12 cellular contexts compared by ENCODE assay signal in genomic region chr12:26633591-26634210, GRCh38.
DNase-seq lines count a peak whose midpoint lies in the region; ATAC-seq and TF ChIP-seq lines count a peak whose summit lies in the region.
"Had no signal": no experiment of that assay in that cellular context is flagged by ENCODE, and none has a peak within 500 bp of the region (broad histone marks: within the 10 kb centered on the region; RNA-seq: fewer than 3 reads in every experiment).

No MANE protein-coding gene starts in this region.

- in situ Hi-C loops in brain microvascular endothelial cell (cut with HindIII; ENCODE audit: low pct_ligation_motif_present, low sequenced_read_pairs), result loop anchor here (25.0 kb wide), 1 partner anchor 521 kb away; no protein-coding TSS in a partner anchor

- peak; percentile 57 for DNase-seq in AG08395 (ENCODE audit: low spot score)
- DNase-seq in HS-5 (ENCODE audit: low read depth), result peak; percentile 63
- peak; percentile 35 for DNase-seq in brain microvascular endothelial cell
- no peak for DNase-seq in ureter (ENCODE audit: low spot score)
- no peak for DNase-seq in activated effector memory CD4-positive, alpha-beta T cell treated with anti-CD3 and anti-CD28 coated beads, Interleukin-2, amount 50 U/mL, for 16 hours
- no peak for DNase-seq in activated T-cell treated with anti-CD3 and anti-CD28 coated beads, Interleukin-2, amount 50 U/mL, for 4 hours
- DNase-seq: glutamatergic neuron, right cardiac atrium, T-helper 17 cell had no signal

- peaks cover 40% of the 10 kb centered on the region for H3K36me3 Mint-ChIP-seq in activated T-cell treated with anti-CD3 and anti-CD28 coated beads, Interleukin-2, amount 50 U/mL, for 4 hours (ENCODE audit: insufficient read depth)

- TF ChIP-seq CTCF in brain microvascular endothelial cell (IDR thresholded peaks at IDR 0.05; ENCODE audit: low read depth, low read length, missing control alignments), result no peak

- no peaks in the 10 kb centered on the region for H3K9me3 Mint-ChIP-seq in activated T-cell treated with anti-CD3 and anti-CD28 coated beads, Interleukin-2, amount 50 U/mL, for 4 hours

- no peaks in the 10 kb centered on the region for H3K36me3 ChIP-seq in brain microvascular endothelial cell (replicated peaks)

- no peak overlapping the region for H3K4me3 Mint-ChIP-seq in activated T-cell treated with anti-CD3 and anti-CD28 coated beads, Interleukin-2, amount 50 U/mL, for 4 hours
- H3K4me3 Mint-ChIP-seq: T-helper 17 cell had no signal

- H3K27me3 ChIP-seq in brain microvascular endothelial cell (replicated peaks), result no peaks in the 10 kb centered on the region
- H3K27me3 ChIP-seq in layer of hippocampus (ENCODE audit: control insufficient read depth, insufficient read depth, low read length), result no peaks in the 10 kb centered on the region

- H3K27ac ChIP-seq in brain microvascular endothelial cell (peak overlapping the region; percentile 5), layer of hippocampus (ENCODE audit: low read depth, low read length) (peak overlapping the region; percentile 59)

- H3K27me3 Mint-ChIP-seq in activated T-cell treated with anti-CD3 and anti-CD28 coated beads, Interleukin-2, amount 50 U/mL, for 4 hours (ENCODE audit: low read depth), result no peaks in the 10 kb centered on the region
- H3K27me3 Mint-ChIP-seq: T-helper 17 cell had no signal

- H3K4me3 ChIP-seq in brain microvascular endothelial cell (ENCODE audit: low read depth, low read length), result no peak overlapping the region
- H3K4me3 ChIP-seq: lung had no signal

- H3K4me1 Mint-ChIP-seq in activated T-cell treated with anti-CD3 and anti-CD28 coated beads, Interleukin-2, amount 50 U/mL, for 4 hours (ENCODE audit: low read depth), result no peaks in the 10 kb centered on the region

- ATAC-seq in GM18520 (IDR thresholded peaks at IDR 0.05; ENCODE audit: unreplicated experiment), result no peak
- no peak for ATAC-seq in activated T-cell treated with anti-CD3 and anti-CD28 coated beads, Interleukin-2, amount 50 U/mL, for 4 hours
- ATAC-seq: right cardiac atrium, T-helper 17 cell had no signal

Comparison
In these comparisons a context has a peak if more than half of its experiments do, and no peak if none do; other contexts are left out.
1. DNase-seq: peak in AG08395 (single experiment), HS-5 (single experiment) and brain microvascular endothelial cell (single experiment); none in ureter (single experiment), activated effector memory CD4-positive, alpha-beta T cell treated with anti-CD3 and anti-CD28 coated beads, Interleukin-2, amount 50 U/mL, for 16 hours (single experiment) and activated T-cell treated with anti-CD3 and anti-CD28 coated beads, Interleukin-2, amount 50 U/mL, for 4 hours (single experiment).